Comparison of ENCODE assay signal across 19 cellular contexts in genomic region chr4:53937918-53938317, GRCh38.
DNase-seq lines count a peak whose midpoint lies in the region; ATAC-seq, FAIRE-seq and TF ChIP-seq lines count a peak whose summit lies in the region.
"Had no signal": no experiment of that assay in that cellular context is flagged by ENCODE, and none has a peak within 500 bp of the region (broad histone marks: within the 10 kb centered on the region; RNA-seq: fewer than 3 reads in every experiment).

No MANE protein-coding gene starts in this region.

- H3K27me3 ChIP-seq in SK-N-SH (ENCODE audit: insufficient read depth) (no peaks in the 10 kb centered on the region), endothelial cell of umbilical vein (ENCODE audit: control insufficient read depth in 2 of 2, insufficient read depth in 2 of 2, low read length in 2 of 2) (no peaks in the 10 kb centered on the region), trophoblast cell (ENCODE audit: insufficient read depth, low read length) (no peaks in the 10 kb centered on the region)
- H3K27me3 ChIP-seq in CD4-positive, alpha-beta memory T cell (ENCODE audit: insufficient read depth, low read length), result no peaks in the 10 kb centered on the region
- H3K27me3 ChIP-seq: body of pancreas had no signal

- H3K9me3 ChIP-seq in SK-N-SH, result no peaks in the 10 kb centered on the region; the same call in 1 of the 2 replicates
- no peaks in the 10 kb centered on the region for H3K9me3 ChIP-seq in endothelial cell of umbilical vein (replicated peaks; ENCODE audit: control insufficient read depth, insufficient read depth, low read length)
- no peaks in the 10 kb centered on the region for H3K9me3 ChIP-seq in trophoblast cell (ENCODE audit: insufficient read depth, low read depth, low read length)
- H3K9me3 ChIP-seq in CD4-positive, alpha-beta memory T cell (ENCODE audit: control insufficient read depth in 1 of 2, low read length in 2 of 2), result no peaks in the 10 kb centered on the region
- H3K9me3 ChIP-seq: body of pancreas had no signal

- H3F3A ChIP-seq in SK-N-SH (replicated peaks; ENCODE audit: insufficient read depth), result peaks cover 39% of the 10 kb centered on the region

- no peaks in the 10 kb centered on the region for H3K79me1 ChIP-seq in trophoblast cell (ENCODE audit: low read length)

- H3K4ac ChIP-seq in trophoblast cell (ENCODE audit: low read depth, low read length), result no peak overlapping the region

- POLR2A ChIA-PET in SK-N-SH (lab: Yijun Ruan, JAX), result no interaction called here
- POLR2A ChIA-PET in endothelial cell of umbilical vein (lab: Charles Lee), result no interaction called here
- POLR2A ChIA-PET in CD4-positive, alpha-beta memory T cell (lab: Charles Lee; ENCODE audit: partially characterized antibody), result no interaction called here

- H3K4me1 ChIP-seq in SK-N-SH (ENCODE audit: control insufficient read depth in 1 of 2, insufficient read depth in 2 of 2, low read depth in 1 of 2, low read length in 1 of 2) (peaks cover 0 to 14% of the 10 kb centered on the region in 2 experiments; a peak in 1 of 4 replicates), endothelial cell of umbilical vein (ENCODE audit: control insufficient read depth, extremely low read depth, insufficient read depth, low read length) (no peaks in the 10 kb centered on the region), trophoblast cell (ENCODE audit: control insufficient read depth in 1 of 2, insufficient read depth in 2 of 2, low read length in 2 of 2) (peaks cover 0 to 3% of the 10 kb centered on the region in 2 experiments)
- no peaks in the 10 kb centered on the region for H3K4me1 ChIP-seq in CD4-positive, alpha-beta memory T cell (ENCODE audit: insufficient read depth, low read length)
- H3K4me1 ChIP-seq: body of pancreas had no signal

- no peak overlapping the region for H2BK120ac ChIP-seq in trophoblast cell (ENCODE audit: insufficient read depth, low read length, poor library complexity)

- peaks cover 0 to 20% (median 11%) of the 10 kb centered on the region in 8 donors for H3K9me3 Mint-ChIP-seq in CD4-positive, alpha-beta memory T cell

- DNase-seq in EH (ENCODE audit: low read depth), result peak; percentile 91
- no peak for DNase-seq in SK-N-SH
- peak; percentile 40 for DNase-seq in endothelial cell of umbilical vein (ENCODE audit: low read depth, low spot score)
- peak; percentile 68 to 89 for DNase-seq in trophoblast cell
- no peak for DNase-seq in CD4-positive, alpha-beta memory T cell
- DNase-seq in AML-193 (lab: John Stamatoyannopoulos, UW), result no peak
- DNase-seq: activated effector memory CD4-positive, alpha-beta T cell treated with anti-CD3 and anti-CD28 coated beads, Interleukin-2, amount 50 U/mL, for 16 hours; body of pancreas; DMS79; effector memory CD4-positive, alpha-beta T cell; H9; NCI-H187; NCI-H526; occipital lobe; stimulated activated naive B cell treated with anti-CD40 and anti-IgM and Interleukin-4, amounts not matched to agents 10 μg/mL and 1 μg/mL and 100 μg/mL, for 72 hours; WERI-Rb-1 had no signal

- peak in 1 of 2 experiments; percentile 66; a peak in 1 of 4 replicates for TF ChIP-seq EP300 in SK-N-SH (IDR thresholded peaks at IDR 0.05; ENCODE audit: borderline replicate concordance in 1 of 2, low read depth in 1 of 2, low read length in 1 of 2)

- TF ChIP-seq CTCF in SK-N-SH (IDR thresholded peaks at IDR 0.05), result no peak
- no peak for TF ChIP-seq CTCF in endothelial cell of umbilical vein (IDR thresholded peaks at IDR 0.05; ENCODE audit: extremely low read depth in 1 of 2, insufficient read depth in 1 of 2, low read depth in 1 of 2, low read length in 2 of 2)

- H3K23ac ChIP-seq in trophoblast cell (ENCODE audit: low read length), result no peak overlapping the region

- no peak overlapping the region for H2BK12ac ChIP-seq in trophoblast cell (ENCODE audit: low read length)

- H3K4me2 ChIP-seq in SK-N-SH (0 out of 2 replicates have a peak overlapping the region, but pooled peaks have one; percentile 1), endothelial cell of umbilical vein (ENCODE audit: insufficient read depth, low read length) (no peak overlapping the region), trophoblast cell (ENCODE audit: low read length) (no peak overlapping the region)

- intact Hi-C loops in endothelial cell of umbilical vein (cut with micrococcal nuclease), result no loop called here
- intact Hi-C loops in CD4-positive, alpha-beta memory T cell (cut with micrococcal nuclease), result no loop called here

- no peaks in the 10 kb centered on the region for H3K9me1 ChIP-seq in endothelial cell of umbilical vein (replicated peaks; ENCODE audit: control insufficient read depth, extremely low read depth, insufficient read depth, low read length)

- no peaks in the 10 kb centered on the region for H3K9me2 ChIP-seq in SK-N-SH

- ATAC-seq in HG02840 (IDR thresholded peaks at IDR 0.05; ENCODE audit: low FRiP score, unreplicated experiment), result no peak
- no peak for ATAC-seq in HG02885 (IDR thresholded peaks at IDR 0.05; ENCODE audit: poor library complexity, unreplicated experiment)
- ATAC-seq: body of pancreas; stimulated activated naive B cell treated with anti-CD40 and anti-IgM and Interleukin-4, amounts not matched to agents 10 μg/mL and 1 μg/mL and 100 μg/mL, for 72 hours had no signal

- dilution Hi-C loops in endothelial cell of umbilical vein (cut with MboI; ENCODE audit: extremely low pct_ligation_motif_present, low sequenced_read_pairs), result loop anchor here (25.0 kb wide), 1 partner anchor 274 kb away; no protein-coding TSS in a partner anchor

- peak; percentile 66 for FAIRE-seq in endothelial cell of umbilical vein (lab: Jason Lieb, UNC)

- H4K12ac ChIP-seq in trophoblast cell (ENCODE audit: low read depth, low read length), result no peak overlapping the region

- no peak overlapping the region for H4K8ac ChIP-seq in trophoblast cell (ENCODE audit: low read depth, low read length)

- H3K36me3 Mint-ChIP-seq in CD4-positive, alpha-beta memory T cell, result peaks cover 5 to 14% of the 10 kb centered on the region in 2 donors

- TF ChIP-seq RAD21 in SK-N-SH (IDR thresholded peaks at IDR 0.05; ENCODE audit: low read length), result no peak

- H2BK5ac ChIP-seq in trophoblast cell (ENCODE audit: low read depth, low read length, poor library complexity), result no peak overlapping the region

- no peak overlapping the region for H2AK5ac ChIP-seq in trophoblast cell (ENCODE audit: low read length)

- H3K27ac ChIP-seq in SK-N-SH (ENCODE audit: low read depth in 2 of 2, low read length in 1 of 2) (peak overlapping the region in 1 of 2 experiments; percentile 58; a peak in 2 of 4 replicates), endothelial cell of umbilical vein (ENCODE audit: insufficient read depth, low read depth, low read length) (no peak overlapping the region), trophoblast cell (ENCODE audit: low read depth, low read length) (no peak overlapping the region)
- H3K27ac ChIP-seq in CD4-positive, alpha-beta memory T cell (ENCODE audit: low read depth, low read length), result no peak overlapping the region
- H3K27ac ChIP-seq: body of pancreas, C4-2B, WERI-Rb-1 had no signal

- BruUV-seq in endothelial cell of umbilical vein (replicated peaks; lab: Mats Ljungman, UMichigan), result no TSS peak

- H3K9ac ChIP-seq in SK-N-SH, result no peak overlapping the region
- H3K9ac ChIP-seq in endothelial cell of umbilical vein (replicated peaks; ENCODE audit: extremely low read depth, insufficient read depth, low read length), result no peak overlapping the region
- H3K9ac ChIP-seq in trophoblast cell (ENCODE audit: low read length), result no peak overlapping the region

- H4K91ac ChIP-seq in trophoblast cell (ENCODE audit: low read depth, low read length), result no peak overlapping the region

- TF ChIP-seq POLR2A in endothelial cell of umbilical vein (IDR thresholded peaks at IDR 0.05; ENCODE audit: low read depth, low read length), result no peak

- H3K4me3 ChIP-seq in SK-N-SH (ENCODE audit: low read depth in 2 of 2, low read length in 1 of 2), result no peak overlapping the region
- H3K4me3 ChIP-seq in endothelial cell of umbilical vein (replicated peaks in 1 of 3; ENCODE audit: insufficient read depth in 1 of 3, low read depth in 1 of 3, low read length in 3 of 3), result no peak overlapping the region
- H3K4me3 ChIP-seq in trophoblast cell (ENCODE audit: low read depth, low read length), result no peak overlapping the region
- no peak overlapping the region for H3K4me3 ChIP-seq in CD4-positive, alpha-beta memory T cell (ENCODE audit: low read length in 2 of 2)
- H3K4me3 ChIP-seq: body of pancreas had no signal

- CTCF ChIA-PET in SK-N-SH (lab: Yijun Ruan, JAX) (no interaction called here), endothelial cell of umbilical vein (lab: Charles Lee) (interaction anchor here (1.1 to 2.3 kb wide), 2 partner anchors 8 to 28 kb away, joined by 3 to 8 read pairs; no protein-coding TSS in a partner anchor)
- CTCF ChIA-PET in CD4-positive, alpha-beta memory T cell (lab: Charles Lee; ENCODE audit: partially characterized antibody), result no interaction called here

- H3K79me2 ChIP-seq in SK-N-SH (ENCODE audit: insufficient read depth) (no peaks in the 10 kb centered on the region), endothelial cell of umbilical vein (ENCODE audit: control insufficient read depth, insufficient read depth, low read length) (no peaks in the 10 kb centered on the region), trophoblast cell (ENCODE audit: control insufficient read depth, insufficient read depth, low read length, poor library complexity) (no peaks in the 10 kb centered on the region)

- no peaks in the 10 kb centered on the region for H3K36me3 ChIP-seq in SK-N-SH (replicated peaks in 1 of 2; ENCODE audit: control insufficient read depth in 1 of 2, insufficient read depth in 2 of 2, low read length in 1 of 2)
- H3K36me3 ChIP-seq in endothelial cell of umbilical vein (ENCODE audit: control insufficient read depth in 2 of 2, extremely low read depth in 1 of 2, insufficient read depth in 2 of 2, low read length in 2 of 2), result no peaks in the 10 kb centered on the region
- no peaks in the 10 kb centered on the region for H3K36me3 ChIP-seq in trophoblast cell (ENCODE audit: control insufficient read depth in 1 of 2, insufficient read depth in 2 of 2, low read length in 2 of 2)
- H3K36me3 ChIP-seq in CD4-positive, alpha-beta memory T cell (ENCODE audit: insufficient read depth, low read length), result no peaks in the 10 kb centered on the region
- H3K36me3 ChIP-seq: WERI-Rb-1 had no signal

- H4K20me1 ChIP-seq in SK-N-SH (ENCODE audit: insufficient read depth) (no peaks in the 10 kb centered on the region), endothelial cell of umbilical vein (replicated peaks; ENCODE audit: control insufficient read depth, extremely low read depth, insufficient read depth, low read length) (no peaks in the 10 kb centered on the region)

- no peak overlapping the region for H3K4me3 Mint-ChIP-seq in CD4-positive, alpha-beta memory T cell
- H3K4me3 Mint-ChIP-seq: H9; stimulated activated naive B cell treated with anti-CD40 and anti-IgM and Interleukin-4, amounts not matched to agents 10 μg/mL and 1 μg/mL and 100 μg/mL, for 72 hours had no signal

- 46% methylated on average over 7 of the region's 7 CpGs for WGBS in SK-N-SH (ENCODE audit: low lambda C conversion rate)
- no CpG with 5 or more reads among the region's 7 CpGs for WGBS in trophoblast cell (ENCODE audit: extremely low coverage, insufficient coverage, insufficient read length)

- no peak overlapping the region for H3K18ac ChIP-seq in trophoblast cell (ENCODE audit: low read length)

- peak overlapping the region; percentile 49; the same call in 1 of the 2 replicates for H2AFZ ChIP-seq in SK-N-SH (ENCODE audit: low read depth)
- peak overlapping the region; percentile 69 for H2AFZ ChIP-seq in endothelial cell of umbilical vein (ENCODE audit: low read depth, low read length)
- no peak overlapping the region for H2AFZ ChIP-seq in trophoblast cell (ENCODE audit: insufficient read depth, low read length, poor library complexity)

- H3K4me1 Mint-ChIP-seq in CD4-positive, alpha-beta memory T cell, result no peaks in the 10 kb centered on the region
- H3K4me1 Mint-ChIP-seq: stimulated activated naive B cell treated with anti-CD40 and anti-IgM and Interleukin-4, amounts not matched to agents 10 μg/mL and 1 μg/mL and 100 μg/mL, for 72 hours had no signal

- H3K14ac ChIP-seq in trophoblast cell (ENCODE audit: low read length), result no peak overlapping the region

- H3K27ac Mint-ChIP-seq in CD4-positive, alpha-beta memory T cell, result no peak overlapping the region
- H3K27ac Mint-ChIP-seq: H9; stimulated activated naive B cell treated with anti-CD40 and anti-IgM and Interleukin-4, amounts not matched to agents 10 μg/mL and 1 μg/mL and 100 μg/mL, for 72 hours had no signal

- H3K27me3 Mint-ChIP-seq in CD4-positive, alpha-beta memory T cell, result peaks cover 2 to 5% of the 10 kb centered on the region in 2 donors

Comparison
In these comparisons a context has a peak if more than half of its experiments do, and no peak if none do; other contexts are left out.
1. DNase-seq: peak in EH (single experiment), endothelial cell of umbilical vein (single experiment) and trophoblast cell (2 of 2); none in SK-N-SH (single experiment), CD4-positive, alpha-beta memory T cell (0 of 5) and AML-193 (0 of 2).